ENCODE assay signal across 1 cellular context in the genomic region with DNA sequence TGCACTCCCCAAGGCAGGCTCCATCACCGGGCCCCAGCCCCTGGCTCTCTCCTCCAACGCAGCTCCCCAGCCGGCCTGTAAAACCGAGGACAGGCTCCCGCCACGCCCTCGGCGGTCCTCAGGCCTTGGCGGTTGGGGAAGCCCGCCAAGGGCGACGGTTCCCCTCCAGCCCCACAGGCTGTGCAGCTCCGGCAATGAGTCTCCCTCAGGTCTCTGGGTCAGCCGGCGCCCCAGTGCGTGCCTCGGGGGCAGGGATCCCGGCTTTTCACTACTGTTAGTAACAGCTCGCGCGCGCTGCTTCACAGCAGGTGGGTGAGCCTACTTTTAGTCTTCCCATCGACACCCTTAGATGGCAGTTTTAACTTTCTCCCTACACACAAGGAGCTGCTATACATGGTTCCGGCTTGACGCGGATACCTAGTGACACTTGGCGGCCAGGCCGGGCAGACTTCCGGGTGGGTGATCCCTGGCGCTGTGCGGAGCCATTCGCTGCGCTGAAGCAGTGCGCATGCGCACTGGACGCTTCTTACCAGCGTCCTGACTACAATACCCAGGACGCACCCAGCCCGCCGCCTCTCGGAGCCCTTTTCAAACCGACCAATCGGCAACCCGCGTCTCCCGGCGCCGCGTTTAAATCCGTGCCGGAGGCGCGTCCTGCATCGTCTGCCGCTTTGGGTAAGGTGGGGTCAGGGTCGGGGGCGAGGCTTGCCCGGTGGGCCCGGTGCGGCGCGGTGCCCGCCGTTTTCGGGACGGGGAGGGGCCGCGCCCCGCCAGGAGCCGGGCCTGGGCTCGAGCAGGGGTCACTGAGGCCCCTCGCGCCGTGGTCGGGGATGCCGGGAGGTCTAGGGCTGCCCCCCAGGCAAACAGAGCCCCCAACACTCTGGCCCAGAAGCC.
TF ChIP-seq lines count a peak whose summit lies in the region.

A gene with protein sequence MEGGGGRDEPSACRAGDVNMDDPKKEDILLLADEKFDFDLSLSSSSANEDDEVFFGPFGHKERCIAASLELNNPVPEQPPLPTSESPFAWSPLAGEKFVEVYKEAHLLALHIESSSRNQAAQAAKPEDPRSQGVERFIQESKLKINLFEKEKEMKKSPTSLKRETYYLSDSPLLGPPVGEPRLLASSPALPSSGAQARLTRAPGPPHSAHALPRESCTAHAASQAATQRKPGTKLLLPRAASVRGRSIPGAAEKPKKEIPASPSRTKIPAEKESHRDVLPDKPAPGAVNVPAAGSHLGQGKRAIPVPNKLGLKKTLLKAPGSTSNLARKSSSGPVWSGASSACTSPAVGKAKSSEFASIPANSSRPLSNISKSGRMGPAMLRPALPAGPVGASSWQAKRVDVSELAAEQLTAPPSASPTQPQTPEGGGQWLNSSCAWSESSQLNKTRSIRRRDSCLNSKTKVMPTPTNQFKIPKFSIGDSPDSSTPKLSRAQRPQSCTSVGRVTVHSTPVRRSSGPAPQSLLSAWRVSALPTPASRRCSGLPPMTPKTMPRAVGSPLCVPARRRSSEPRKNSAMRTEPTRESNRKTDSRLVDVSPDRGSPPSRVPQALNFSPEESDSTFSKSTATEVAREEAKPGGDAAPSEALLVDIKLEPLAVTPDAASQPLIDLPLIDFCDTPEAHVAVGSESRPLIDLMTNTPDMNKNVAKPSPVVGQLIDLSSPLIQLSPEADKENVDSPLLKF (plus strand): TSS at position 614 of the 894 bp plus-strand sequence. CDS start 531 bp downstream, outside the sequence.

TF ChIP-seq in K562, 482 proteins besides CTCF, POLR2A, EP300 and RAD21 (continued from another document and continues in another):
- TF ChIP-seq, protein P1, sequence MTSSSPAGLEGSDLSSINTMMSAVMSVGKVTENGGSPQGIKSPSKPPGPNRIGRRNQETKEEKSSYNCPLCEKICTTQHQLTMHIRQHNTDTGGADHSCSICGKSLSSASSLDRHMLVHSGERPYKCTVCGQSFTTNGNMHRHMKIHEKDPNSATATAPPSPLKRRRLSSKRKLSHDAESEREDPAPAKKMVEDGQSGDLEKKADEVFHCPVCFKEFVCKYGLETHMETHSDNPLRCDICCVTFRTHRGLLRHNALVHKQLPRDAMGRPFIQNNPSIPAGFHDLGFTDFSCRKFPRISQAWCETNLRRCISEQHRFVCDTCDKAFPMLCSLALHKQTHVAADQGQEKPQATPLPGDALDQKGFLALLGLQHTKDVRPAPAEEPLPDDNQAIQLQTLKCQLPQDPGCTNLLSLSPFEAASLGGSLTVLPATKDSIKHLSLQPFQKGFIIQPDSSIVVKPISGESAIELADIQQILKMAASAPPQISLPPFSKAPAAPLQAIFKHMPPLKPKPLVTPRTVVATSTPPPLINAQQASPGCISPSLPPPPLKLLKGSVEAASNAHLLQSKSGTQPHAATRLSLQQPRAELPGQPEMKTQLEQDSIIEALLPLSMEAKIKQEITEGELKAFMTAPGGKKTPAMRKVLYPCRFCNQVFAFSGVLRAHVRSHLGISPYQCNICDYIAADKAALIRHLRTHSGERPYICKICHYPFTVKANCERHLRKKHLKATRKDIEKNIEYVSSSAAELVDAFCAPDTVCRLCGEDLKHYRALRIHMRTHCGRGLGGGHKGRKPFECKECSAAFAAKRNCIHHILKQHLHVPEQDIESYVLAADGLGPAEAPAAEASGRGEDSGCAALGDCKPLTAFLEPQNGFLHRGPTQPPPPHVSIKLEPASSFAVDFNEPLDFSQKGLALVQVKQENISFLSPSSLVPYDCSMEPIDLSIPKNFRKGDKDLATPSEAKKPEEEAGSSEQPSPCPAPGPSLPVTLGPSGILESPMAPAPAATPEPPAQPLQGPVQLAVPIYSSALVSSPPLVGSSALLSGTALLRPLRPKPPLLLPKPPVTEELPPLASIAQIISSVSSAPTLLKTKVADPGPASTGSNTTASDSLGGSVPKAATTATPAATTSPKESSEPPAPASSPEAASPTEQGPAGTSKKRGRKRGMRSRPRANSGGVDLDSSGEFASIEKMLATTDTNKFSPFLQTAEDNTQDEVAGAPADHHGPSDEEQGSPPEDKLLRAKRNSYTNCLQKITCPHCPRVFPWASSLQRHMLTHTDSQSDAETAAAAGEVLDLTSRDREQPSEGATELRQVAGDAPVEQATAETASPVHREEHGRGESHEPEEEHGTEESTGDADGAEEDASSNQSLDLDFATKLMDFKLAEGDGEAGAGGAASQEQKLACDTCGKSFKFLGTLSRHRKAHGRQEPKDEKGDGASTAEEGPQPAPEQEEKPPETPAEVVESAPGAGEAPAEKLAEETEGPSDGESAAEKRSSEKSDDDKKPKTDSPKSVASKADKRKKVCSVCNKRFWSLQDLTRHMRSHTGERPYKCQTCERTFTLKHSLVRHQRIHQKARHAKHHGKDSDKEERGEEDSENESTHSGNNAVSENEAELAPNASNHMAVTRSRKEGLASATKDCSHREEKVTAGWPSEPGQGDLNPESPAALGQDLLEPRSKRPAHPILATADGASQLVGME (CRISPR knock-in tag; IDR thresholded peaks at IDR 0.05), result no peak
- peak; percentile 88 for TF ChIP-seq CXXC5 (CRISPR knock-in tag; IDR thresholded peaks at IDR 0.05)
- TF ChIP-seq, protein P2, sequence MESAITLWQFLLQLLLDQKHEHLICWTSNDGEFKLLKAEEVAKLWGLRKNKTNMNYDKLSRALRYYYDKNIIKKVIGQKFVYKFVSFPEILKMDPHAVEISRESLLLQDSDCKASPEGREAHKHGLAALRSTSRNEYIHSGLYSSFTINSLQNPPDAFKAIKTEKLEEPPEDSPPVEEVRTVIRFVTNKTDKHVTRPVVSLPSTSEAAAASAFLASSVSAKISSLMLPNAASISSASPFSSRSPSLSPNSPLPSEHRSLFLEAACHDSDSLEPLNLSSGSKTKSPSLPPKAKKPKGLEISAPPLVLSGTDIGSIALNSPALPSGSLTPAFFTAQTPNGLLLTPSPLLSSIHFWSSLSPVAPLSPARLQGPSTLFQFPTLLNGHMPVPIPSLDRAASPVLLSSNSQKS (CRISPR knock-in tag; IDR thresholded peaks at IDR 0.05), result no peak
- peak; percentile 30; the same call in 1 of the 2 replicates for TF ChIP-seq HDAC2 (IDR thresholded peaks at IDR 0.05)
- peak; percentile 88 for TF ChIP-seq HCFC1 (IDR thresholded peaks at IDR 0.05; ENCODE audit: low read depth, low read length)
- no peak for TF ChIP-seq THRAP3 (IDR thresholded peaks at IDR 0.05; ENCODE audit: borderline replicate concordance)
- TF ChIP-seq NR2C1 (IDR thresholded peaks at IDR 0.05), result 0 out of 2 replicates have a peak, but pooled peaks have one; percentile 19
- TF ChIP-seq NR2C1 (tag; IDR thresholded peaks at IDR 0.05), result 0 out of 2 replicates have a peak, but pooled peaks have one; percentile 19
- TF ChIP-seq MYBL2 (IDR thresholded peaks at IDR 0.05; ENCODE audit: low read depth), result peak; percentile 94
- TF ChIP-seq MYBL2 (CRISPR knock-in tag; IDR thresholded peaks at IDR 0.05; ENCODE audit: borderline replicate concordance), result peak; percentile 75; the same call in 1 of the 2 replicates
- 0 out of 2 replicates have a peak, but pooled peaks have one; percentile 26 for TF ChIP-seq FOSL1 (tag; conservative IDR thresholded peaks at IDR 0.05)
- TF ChIP-seq, protein P3, sequence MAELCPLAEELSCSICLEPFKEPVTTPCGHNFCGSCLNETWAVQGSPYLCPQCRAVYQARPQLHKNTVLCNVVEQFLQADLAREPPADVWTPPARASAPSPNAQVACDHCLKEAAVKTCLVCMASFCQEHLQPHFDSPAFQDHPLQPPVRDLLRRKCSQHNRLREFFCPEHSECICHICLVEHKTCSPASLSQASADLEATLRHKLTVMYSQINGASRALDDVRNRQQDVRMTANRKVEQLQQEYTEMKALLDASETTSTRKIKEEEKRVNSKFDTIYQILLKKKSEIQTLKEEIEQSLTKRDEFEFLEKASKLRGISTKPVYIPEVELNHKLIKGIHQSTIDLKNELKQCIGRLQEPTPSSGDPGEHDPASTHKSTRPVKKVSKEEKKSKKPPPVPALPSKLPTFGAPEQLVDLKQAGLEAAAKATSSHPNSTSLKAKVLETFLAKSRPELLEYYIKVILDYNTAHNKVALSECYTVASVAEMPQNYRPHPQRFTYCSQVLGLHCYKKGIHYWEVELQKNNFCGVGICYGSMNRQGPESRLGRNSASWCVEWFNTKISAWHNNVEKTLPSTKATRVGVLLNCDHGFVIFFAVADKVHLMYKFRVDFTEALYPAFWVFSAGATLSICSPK (IDR thresholded peaks at IDR 0.05; ENCODE audit: borderline replicate concordance), result no peak
- TF ChIP-seq POLR2AphosphoS2 (IDR thresholded peaks at IDR 0.05; ENCODE audit: low read length), result no peak
- TF ChIP-seq AFF4 (CRISPR knock-in tag; IDR thresholded peaks at IDR 0.05), result no peak
- TF ChIP-seq STAT5A (IDR thresholded peaks at IDR 0.05; ENCODE audit: borderline replicate concordance, low read length), result no peak
- 0 out of 2 replicates have a peak, but pooled peaks have one; percentile 15 for TF ChIP-seq MTA1 (IDR thresholded peaks at IDR 0.05; ENCODE audit: borderline replicate concordance)
- no peak for TF ChIP-seq MCM3 (IDR thresholded peaks at IDR 0.05)
- no peak for TF ChIP-seq CHD2 (IDR thresholded peaks at IDR 0.05; ENCODE audit: low read depth, low read length)
- TF ChIP-seq SAP30 (IDR thresholded peaks at IDR 0.05; ENCODE audit: borderline replicate concordance, insufficient read depth, low read depth, low read length, poor library complexity, severe bottlenecking), result peak; percentile 96
- TF ChIP-seq LARP7 (IDR thresholded peaks at IDR 0.05), result no peak
- peak; percentile 65; the same call in 1 of the 2 replicates for TF ChIP-seq MYNN (IDR thresholded peaks at IDR 0.05)
- TF ChIP-seq MYNN (CRISPR knock-in tag; IDR thresholded peaks at IDR 0.05), result no peak
- no peak for TF ChIP-seq PML (IDR thresholded peaks at IDR 0.05; ENCODE audit: low read length)
- TF ChIP-seq ASH1L (IDR thresholded peaks at IDR 0.05; ENCODE audit: borderline replicate concordance, low read depth, partially characterized antibody), result peak; percentile 12
- no peak for TF ChIP-seq ZBTB17 (CRISPR knock-in tag; IDR thresholded peaks at IDR 0.05)
- TF ChIP-seq HDAC3 (IDR thresholded peaks at IDR 0.05; ENCODE audit: borderline replicate concordance, partially characterized antibody), result peak; percentile 14
- 0 out of 2 replicates have a peak, but pooled peaks have one; percentile 23 for TF ChIP-seq MEF2D (tag; conservative IDR thresholded peaks at IDR 0.05; ENCODE audit: low read depth)
- no peak for TF ChIP-seq KLF1 (tag; IDR thresholded peaks at IDR 0.05)
- TF ChIP-seq, protein P4, sequence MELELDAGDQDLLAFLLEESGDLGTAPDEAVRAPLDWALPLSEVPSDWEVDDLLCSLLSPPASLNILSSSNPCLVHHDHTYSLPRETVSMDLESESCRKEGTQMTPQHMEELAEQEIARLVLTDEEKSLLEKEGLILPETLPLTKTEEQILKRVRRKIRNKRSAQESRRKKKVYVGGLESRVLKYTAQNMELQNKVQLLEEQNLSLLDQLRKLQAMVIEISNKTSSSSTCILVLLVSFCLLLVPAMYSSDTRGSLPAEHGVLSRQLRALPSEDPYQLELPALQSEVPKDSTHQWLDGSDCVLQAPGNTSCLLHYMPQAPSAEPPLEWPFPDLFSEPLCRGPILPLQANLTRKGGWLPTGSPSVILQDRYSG (tag; conservative IDR thresholded peaks at IDR 0.05; ENCODE audit: low read depth), result 0 out of 2 replicates have a peak, but pooled peaks have one; percentile 57
- no peak for TF ChIP-seq ZNF584 (CRISPR knock-in tag; IDR thresholded peaks at IDR 0.05; ENCODE audit: low read depth)
- no peak for TF ChIP-seq ZNF174 (CRISPR knock-in tag; IDR thresholded peaks at IDR 0.05)
- TF ChIP-seq, protein P5, sequence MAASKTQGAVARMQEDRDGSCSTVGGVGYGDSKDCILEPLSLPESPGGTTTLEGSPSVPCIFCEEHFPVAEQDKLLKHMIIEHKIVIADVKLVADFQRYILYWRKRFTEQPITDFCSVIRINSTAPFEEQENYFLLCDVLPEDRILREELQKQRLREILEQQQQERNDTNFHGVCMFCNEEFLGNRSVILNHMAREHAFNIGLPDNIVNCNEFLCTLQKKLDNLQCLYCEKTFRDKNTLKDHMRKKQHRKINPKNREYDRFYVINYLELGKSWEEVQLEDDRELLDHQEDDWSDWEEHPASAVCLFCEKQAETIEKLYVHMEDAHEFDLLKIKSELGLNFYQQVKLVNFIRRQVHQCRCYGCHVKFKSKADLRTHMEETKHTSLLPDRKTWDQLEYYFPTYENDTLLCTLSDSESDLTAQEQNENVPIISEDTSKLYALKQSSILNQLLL (CRISPR knock-in tag; IDR thresholded peaks at IDR 0.05; ENCODE audit: borderline replicate concordance), result no peak
- TF ChIP-seq CBFB (CRISPR knock-in tag; IDR thresholded peaks at IDR 0.05), result no peak
- TF ChIP-seq ZNF3 (CRISPR knock-in tag; IDR thresholded peaks at IDR 0.05), result no peak
- no peak; the same call in 1 of the 2 replicates for TF ChIP-seq TGIF2 (CRISPR knock-in tag; IDR thresholded peaks at IDR 0.05)
- TF ChIP-seq ZNF398 (CRISPR knock-in tag; IDR thresholded peaks at IDR 0.05), result no peak
